In the genomic region with DNA sequence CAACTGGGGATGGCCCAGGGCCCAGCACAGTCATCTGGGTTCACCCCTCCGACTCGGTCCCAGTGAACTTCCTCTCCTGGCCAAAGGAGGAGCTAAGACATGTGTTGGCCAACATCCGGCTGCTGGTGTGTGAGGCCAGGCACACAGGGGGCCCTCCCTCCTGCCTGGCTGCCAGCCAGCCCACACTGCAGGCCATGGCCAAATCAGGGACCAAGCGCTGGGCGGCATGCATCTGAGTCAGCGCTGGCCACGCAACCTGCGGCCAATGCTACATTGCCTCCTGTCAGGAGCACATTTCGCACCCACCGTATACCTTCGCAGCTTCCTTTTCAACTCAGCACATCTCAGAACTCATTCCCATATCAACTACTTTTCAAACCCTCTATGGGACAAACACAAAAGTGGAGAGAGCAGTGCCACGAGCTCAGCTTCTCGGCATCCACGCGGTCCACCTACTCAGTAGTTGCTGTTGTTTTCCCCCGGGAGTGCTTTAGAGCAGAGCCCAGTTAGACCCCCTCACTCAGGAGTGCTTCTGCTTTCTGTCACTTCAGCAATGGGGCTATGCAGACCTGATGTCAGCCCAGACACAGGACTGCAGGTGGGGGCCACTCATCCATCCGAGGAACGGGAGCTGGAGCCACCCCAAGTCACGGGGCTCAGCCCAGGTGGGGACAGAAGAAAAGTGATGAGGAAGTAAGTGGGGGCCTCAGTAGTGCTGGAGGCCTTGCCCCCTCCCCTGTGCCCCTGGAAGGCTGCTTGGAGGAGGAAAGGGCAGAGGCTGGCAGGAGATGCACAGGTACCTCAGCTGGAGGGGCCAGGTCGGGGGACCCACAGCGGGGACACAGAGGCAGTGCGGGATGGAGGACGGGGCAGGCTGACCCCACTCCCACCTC, we compare ENCODE assay signal across 1 cellular context.
TF ChIP-seq lines count a peak whose summit lies in the region.

No MANE protein-coding gene starts in this region.

TF ChIP-seq in HepG2, 621 proteins besides CTCF, POLR2A, EP300 and RAD21 (continued from another document and continues in another):
- TF ChIP-seq NFYC (CRISPR knock-in tag; IDR thresholded peaks at IDR 0.05) = no peak; the same call in 1 of the 2 replicates
- TF ChIP-seq TARDBP (CRISPR knock-in tag; IDR thresholded peaks at IDR 0.05) = peak; percentile 93; the same call in 1 of the 2 replicates
- TF ChIP-seq ZNF777 (CRISPR knock-in tag; IDR thresholded peaks at IDR 0.05) = no peak
- TF ChIP-seq ARHGAP35 (CRISPR knock-in tag; IDR thresholded peaks at IDR 0.05; ENCODE audit: borderline replicate concordance) = no peak
- TF ChIP-seq ZNF672 (CRISPR knock-in tag; IDR thresholded peaks at IDR 0.05) = no peak
- TF ChIP-seq, protein P1, sequence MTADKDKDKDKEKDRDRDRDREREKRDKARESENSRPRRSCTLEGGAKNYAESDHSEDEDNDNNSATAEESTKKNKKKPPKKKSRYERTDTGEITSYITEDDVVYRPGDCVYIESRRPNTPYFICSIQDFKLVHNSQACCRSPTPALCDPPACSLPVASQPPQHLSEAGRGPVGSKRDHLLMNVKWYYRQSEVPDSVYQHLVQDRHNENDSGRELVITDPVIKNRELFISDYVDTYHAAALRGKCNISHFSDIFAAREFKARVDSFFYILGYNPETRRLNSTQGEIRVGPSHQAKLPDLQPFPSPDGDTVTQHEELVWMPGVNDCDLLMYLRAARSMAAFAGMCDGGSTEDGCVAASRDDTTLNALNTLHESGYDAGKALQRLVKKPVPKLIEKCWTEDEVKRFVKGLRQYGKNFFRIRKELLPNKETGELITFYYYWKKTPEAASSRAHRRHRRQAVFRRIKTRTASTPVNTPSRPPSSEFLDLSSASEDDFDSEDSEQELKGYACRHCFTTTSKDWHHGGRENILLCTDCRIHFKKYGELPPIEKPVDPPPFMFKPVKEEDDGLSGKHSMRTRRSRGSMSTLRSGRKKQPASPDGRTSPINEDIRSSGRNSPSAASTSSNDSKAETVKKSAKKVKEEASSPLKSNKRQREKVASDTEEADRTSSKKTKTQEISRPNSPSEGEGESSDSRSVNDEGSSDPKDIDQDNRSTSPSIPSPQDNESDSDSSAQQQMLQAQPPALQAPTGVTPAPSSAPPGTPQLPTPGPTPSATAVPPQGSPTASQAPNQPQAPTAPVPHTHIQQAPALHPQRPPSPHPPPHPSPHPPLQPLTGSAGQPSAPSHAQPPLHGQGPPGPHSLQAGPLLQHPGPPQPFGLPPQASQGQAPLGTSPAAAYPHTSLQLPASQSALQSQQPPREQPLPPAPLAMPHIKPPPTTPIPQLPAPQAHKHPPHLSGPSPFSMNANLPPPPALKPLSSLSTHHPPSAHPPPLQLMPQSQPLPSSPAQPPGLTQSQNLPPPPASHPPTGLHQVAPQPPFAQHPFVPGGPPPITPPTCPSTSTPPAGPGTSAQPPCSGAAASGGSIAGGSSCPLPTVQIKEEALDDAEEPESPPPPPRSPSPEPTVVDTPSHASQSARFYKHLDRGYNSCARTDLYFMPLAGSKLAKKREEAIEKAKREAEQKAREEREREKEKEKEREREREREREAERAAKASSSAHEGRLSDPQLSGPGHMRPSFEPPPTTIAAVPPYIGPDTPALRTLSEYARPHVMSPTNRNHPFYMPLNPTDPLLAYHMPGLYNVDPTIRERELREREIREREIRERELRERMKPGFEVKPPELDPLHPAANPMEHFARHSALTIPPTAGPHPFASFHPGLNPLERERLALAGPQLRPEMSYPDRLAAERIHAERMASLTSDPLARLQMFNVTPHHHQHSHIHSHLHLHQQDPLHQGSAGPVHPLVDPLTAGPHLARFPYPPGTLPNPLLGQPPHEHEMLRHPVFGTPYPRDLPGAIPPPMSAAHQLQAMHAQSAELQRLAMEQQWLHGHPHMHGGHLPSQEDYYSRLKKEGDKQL (CRISPR knock-in tag; IDR thresholded peaks at IDR 0.05; ENCODE audit: low read depth) = 0 out of 2 replicates have a peak, but pooled peaks have one; percentile 49
- peak; percentile 91; the same call in 1 of the 2 replicates for TF ChIP-seq ZNF441 (CRISPR knock-in tag; IDR thresholded peaks at IDR 0.05; ENCODE audit: borderline replicate concordance)
- TF ChIP-seq, protein P2, sequence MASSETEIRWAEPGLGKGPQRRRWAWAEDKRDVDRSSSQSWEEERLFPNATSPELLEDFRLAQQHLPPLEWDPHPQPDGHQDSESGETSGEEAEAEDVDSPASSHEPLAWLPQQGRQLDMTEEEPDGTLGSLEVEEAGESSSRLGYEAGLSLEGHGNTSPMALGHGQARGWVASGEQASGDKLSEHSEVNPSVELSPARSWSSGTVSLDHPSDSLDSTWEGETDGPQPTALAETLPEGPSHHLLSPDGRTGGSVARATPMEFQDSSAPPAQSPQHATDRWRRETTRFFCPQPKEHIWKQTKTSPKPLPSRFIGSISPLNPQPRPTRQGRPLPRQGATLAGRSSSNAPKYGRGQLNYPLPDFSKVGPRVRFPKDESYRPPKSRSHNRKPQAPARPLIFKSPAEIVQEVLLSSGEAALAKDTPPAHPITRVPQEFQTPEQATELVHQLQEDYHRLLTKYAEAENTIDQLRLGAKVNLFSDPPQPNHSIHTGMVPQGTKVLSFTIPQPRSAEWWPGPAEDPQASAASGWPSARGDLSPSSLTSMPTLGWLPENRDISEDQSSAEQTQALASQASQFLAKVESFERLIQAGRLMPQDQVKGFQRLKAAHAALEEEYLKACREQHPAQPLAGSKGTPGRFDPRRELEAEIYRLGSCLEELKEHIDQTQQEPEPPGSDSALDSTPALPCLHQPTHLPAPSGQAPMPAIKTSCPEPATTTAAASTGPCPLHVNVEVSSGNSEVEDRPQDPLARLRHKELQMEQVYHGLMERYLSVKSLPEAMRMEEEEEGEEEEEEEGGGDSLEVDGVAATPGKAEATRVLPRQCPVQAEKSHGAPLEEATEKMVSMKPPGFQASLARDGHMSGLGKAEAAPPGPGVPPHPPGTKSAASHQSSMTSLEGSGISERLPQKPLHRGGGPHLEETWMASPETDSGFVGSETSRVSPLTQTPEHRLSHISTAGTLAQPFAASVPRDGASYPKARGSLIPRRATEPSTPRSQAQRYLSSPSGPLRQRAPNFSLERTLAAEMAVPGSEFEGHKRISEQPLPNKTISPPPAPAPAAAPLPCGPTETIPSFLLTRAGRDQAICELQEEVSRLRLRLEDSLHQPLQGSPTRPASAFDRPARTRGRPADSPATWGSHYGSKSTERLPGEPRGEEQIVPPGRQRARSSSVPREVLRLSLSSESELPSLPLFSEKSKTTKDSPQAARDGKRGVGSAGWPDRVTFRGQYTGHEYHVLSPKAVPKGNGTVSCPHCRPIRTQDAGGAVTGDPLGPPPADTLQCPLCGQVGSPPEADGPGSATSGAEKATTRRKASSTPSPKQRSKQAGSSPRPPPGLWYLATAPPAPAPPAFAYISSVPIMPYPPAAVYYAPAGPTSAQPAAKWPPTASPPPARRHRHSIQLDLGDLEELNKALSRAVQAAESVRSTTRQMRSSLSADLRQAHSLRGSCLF (CRISPR knock-in tag; IDR thresholded peaks at IDR 0.05; ENCODE audit: borderline replicate concordance) = no peak
- TF ChIP-seq, protein P3, sequence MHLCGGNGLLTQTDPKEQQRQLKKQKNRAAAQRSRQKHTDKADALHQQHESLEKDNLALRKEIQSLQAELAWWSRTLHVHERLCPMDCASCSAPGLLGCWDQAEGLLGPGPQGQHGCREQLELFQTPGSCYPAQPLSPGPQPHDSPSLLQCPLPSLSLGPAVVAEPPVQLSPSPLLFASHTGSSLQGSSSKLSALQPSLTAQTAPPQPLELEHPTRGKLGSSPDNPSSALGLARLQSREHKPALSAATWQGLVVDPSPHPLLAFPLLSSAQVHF (CRISPR knock-in tag; IDR thresholded peaks at IDR 0.05) = no peak
- peak; percentile 87; the same call in 1 of the 2 replicates for TF ChIP-seq ZSCAN21 (CRISPR knock-in tag; IDR thresholded peaks at IDR 0.05; ENCODE audit: borderline replicate concordance)
- TF ChIP-seq NFIC (IDR thresholded peaks at IDR 0.05; ENCODE audit: low read length) = no peak; the same call in 1 of the 2 replicates
- TF ChIP-seq ZNF101 (CRISPR knock-in tag; IDR thresholded peaks at IDR 0.05; ENCODE audit: borderline replicate concordance, low read depth) = no peak
- TF ChIP-seq MAF1 (CRISPR knock-in tag; IDR thresholded peaks at IDR 0.05; ENCODE audit: borderline replicate concordance) = peak; percentile 33; the same call in 1 of the 2 replicates
- no peak for TF ChIP-seq ATM (IDR thresholded peaks at IDR 0.05; ENCODE audit: borderline replicate concordance)
- TF ChIP-seq, protein P4, sequence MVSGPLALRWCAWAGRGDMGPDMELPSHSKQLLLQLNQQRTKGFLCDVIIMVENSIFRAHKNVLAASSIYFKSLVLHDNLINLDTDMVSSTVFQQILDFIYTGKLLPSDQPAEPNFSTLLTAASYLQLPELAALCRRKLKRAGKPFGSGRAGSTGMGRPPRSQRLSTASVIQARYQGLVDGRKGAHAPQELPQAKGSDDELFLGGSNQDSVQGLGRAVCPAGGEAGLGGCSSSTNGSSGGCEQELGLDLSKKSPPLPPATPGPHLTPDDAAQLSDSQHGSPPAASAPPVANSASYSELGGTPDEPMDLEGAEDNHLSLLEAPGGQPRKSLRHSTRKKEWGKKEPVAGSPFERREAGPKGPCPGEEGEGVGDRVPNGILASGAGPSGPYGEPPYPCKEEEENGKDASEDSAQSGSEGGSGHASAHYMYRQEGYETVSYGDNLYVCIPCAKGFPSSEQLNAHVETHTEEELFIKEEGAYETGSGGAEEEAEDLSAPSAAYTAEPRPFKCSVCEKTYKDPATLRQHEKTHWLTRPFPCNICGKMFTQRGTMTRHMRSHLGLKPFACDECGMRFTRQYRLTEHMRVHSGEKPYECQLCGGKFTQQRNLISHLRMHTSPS (CRISPR knock-in tag; IDR thresholded peaks at IDR 0.05; ENCODE audit: low read depth) = peak; percentile 85; the same call in 1 of the 2 replicates
- peak; percentile 50; the same call in 1 of the 2 replicates for TF ChIP-seq POLR2AphosphoS5 (IDR thresholded peaks at IDR 0.05; ENCODE audit: low read depth, low read length)
- TF ChIP-seq, protein P5, sequence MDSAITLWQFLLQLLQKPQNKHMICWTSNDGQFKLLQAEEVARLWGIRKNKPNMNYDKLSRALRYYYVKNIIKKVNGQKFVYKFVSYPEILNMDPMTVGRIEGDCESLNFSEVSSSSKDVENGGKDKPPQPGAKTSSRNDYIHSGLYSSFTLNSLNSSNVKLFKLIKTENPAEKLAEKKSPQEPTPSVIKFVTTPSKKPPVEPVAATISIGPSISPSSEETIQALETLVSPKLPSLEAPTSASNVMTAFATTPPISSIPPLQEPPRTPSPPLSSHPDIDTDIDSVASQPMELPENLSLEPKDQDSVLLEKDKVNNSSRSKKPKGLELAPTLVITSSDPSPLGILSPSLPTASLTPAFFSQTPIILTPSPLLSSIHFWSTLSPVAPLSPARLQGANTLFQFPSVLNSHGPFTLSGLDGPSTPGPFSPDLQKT (CRISPR knock-in tag; IDR thresholded peaks at IDR 0.05; ENCODE audit: borderline replicate concordance) = no peak
- TF ChIP-seq JARID2 (CRISPR knock-in tag; IDR thresholded peaks at IDR 0.05; ENCODE audit: insufficient replicate concordance) = no peak
- no peak for TF ChIP-seq TBL1XR1 (IDR thresholded peaks at IDR 0.05; ENCODE audit: borderline replicate concordance, low read length, partially characterized antibody)
- TF ChIP-seq, protein P6, sequence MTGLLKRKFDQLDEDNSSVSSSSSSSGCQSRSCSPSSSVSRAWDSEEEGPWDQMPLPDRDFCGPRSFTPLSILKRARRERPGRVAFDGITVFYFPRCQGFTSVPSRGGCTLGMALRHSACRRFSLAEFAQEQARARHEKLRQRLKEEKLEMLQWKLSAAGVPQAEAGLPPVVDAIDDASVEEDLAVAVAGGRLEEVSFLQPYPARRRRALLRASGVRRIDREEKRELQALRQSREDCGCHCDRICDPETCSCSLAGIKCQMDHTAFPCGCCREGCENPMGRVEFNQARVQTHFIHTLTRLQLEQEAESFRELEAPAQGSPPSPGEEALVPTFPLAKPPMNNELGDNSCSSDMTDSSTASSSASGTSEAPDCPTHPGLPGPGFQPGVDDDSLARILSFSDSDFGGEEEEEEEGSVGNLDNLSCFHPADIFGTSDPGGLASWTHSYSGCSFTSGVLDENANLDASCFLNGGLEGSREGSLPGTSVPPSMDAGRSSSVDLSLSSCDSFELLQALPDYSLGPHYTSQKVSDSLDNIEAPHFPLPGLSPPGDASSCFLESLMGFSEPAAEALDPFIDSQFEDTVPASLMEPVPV (CRISPR knock-in tag; IDR thresholded peaks at IDR 0.05) = peak; percentile 95
- TF ChIP-seq TAF1 (CRISPR knock-in tag; IDR thresholded peaks at IDR 0.05) = peak; percentile 68
- TF ChIP-seq, protein P7, sequence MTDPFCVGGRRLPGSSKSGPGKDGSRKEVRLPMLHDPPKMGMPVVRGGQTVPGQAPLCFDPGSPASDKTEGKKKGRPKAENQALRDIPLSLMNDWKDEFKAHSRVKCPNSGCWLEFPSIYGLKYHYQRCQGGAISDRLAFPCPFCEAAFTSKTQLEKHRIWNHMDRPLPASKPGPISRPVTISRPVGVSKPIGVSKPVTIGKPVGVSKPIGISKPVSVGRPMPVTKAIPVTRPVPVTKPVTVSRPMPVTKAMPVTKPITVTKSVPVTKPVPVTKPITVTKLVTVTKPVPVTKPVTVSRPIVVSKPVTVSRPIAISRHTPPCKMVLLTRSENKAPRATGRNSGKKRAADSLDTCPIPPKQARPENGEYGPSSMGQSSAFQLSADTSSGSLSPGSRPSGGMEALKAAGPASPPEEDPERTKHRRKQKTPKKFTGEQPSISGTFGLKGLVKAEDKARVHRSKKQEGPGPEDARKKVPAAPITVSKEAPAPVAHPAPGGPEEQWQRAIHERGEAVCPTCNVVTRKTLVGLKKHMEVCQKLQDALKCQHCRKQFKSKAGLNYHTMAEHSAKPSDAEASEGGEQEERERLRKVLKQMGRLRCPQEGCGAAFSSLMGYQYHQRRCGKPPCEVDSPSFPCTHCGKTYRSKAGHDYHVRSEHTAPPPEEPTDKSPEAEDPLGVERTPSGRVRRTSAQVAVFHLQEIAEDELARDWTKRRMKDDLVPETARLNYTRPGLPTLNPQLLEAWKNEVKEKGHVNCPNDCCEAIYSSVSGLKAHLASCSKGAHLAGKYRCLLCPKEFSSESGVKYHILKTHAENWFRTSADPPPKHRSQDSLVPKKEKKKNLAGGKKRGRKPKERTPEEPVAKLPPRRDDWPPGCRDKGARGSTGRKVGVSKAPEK (CRISPR knock-in tag; IDR thresholded peaks at IDR 0.05; ENCODE audit: borderline replicate concordance) = 0 out of 2 replicates have a peak, but pooled peaks have one; percentile 65
- 0 out of 2 replicates have a peak, but pooled peaks have one; percentile 84 for TF ChIP-seq NFIB (CRISPR knock-in tag; IDR thresholded peaks at IDR 0.05; ENCODE audit: borderline replicate concordance)
- peak; percentile 61; the same call in 1 of the 2 replicates for TF ChIP-seq ZNF556 (CRISPR knock-in tag; IDR thresholded peaks at IDR 0.05; ENCODE audit: borderline replicate concordance)
- TF ChIP-seq MTA1 (CRISPR knock-in tag; IDR thresholded peaks at IDR 0.05; ENCODE audit: borderline replicate concordance) = peak; percentile 79; the same call in 1 of the 2 replicates
- TF ChIP-seq MAFG (CRISPR knock-in tag; IDR thresholded peaks at IDR 0.05) = no peak
- TF ChIP-seq DR1 (CRISPR knock-in tag; IDR thresholded peaks at IDR 0.05) = 0 out of 2 replicates have a peak, but pooled peaks have one; percentile 48
- TF ChIP-seq, protein P8, sequence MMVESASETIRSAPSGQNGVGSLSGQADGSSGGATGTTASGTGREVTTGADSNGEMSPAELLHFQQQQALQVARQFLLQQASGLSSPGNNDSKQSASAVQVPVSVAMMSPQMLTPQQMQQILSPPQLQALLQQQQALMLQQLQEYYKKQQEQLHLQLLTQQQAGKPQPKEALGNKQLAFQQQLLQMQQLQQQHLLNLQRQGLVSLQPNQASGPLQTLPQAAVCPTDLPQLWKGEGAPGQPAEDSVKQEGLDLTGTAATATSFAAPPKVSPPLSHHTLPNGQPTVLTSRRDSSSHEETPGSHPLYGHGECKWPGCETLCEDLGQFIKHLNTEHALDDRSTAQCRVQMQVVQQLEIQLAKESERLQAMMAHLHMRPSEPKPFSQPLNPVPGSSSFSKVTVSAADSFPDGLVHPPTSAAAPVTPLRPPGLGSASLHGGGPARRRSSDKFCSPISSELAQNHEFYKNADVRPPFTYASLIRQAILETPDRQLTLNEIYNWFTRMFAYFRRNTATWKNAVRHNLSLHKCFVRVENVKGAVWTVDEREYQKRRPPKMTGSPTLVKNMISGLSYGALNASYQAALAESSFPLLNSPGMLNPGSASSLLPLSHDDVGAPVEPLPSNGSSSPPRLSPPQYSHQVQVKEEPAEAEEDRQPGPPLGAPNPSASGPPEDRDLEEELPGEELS (CRISPR knock-in tag; IDR thresholded peaks at IDR 0.05) = peak; percentile 82
